ENCODE assay signal across 10 cellular contexts in genomic region chr16:87895641-87896141, GRCh38. TPM values are rescaled to one million over a fixed set of nuclear protein-coding genes. Genes with fewer than 3 reads are reported as not detected.
DNase-seq lines count a peak whose midpoint lies in the region; ATAC-seq and TF ChIP-seq lines count a peak whose summit lies in the region.
"Had no signal": no experiment of that assay in that cellular context is flagged by ENCODE, and none has a peak within 500 bp of the region (broad histone marks: within the 10 kb centered on the region; RNA-seq: fewer than 3 reads in every experiment).

No MANE protein-coding gene starts in this region.

- H3K36me3 Mint-ChIP-seq in naive B cell, result no peaks in the 10 kb centered on the region

- H3K4me3 ChIP-seq in AG10803 (ENCODE audit: low read length) (no peak overlapping the region), thymus (ENCODE audit: low read length) (no peak overlapping the region)
- H3K4me3 ChIP-seq: adrenal gland had no signal

- H3K9me3 ChIP-seq in thymus (ENCODE audit: control insufficient read depth), result no peaks in the 10 kb centered on the region
- H3K9me3 ChIP-seq: adrenal gland had no signal

- no peaks in the 10 kb centered on the region for H3K36me3 ChIP-seq in thymus (ENCODE audit: control insufficient read depth, insufficient read depth)
- H3K36me3 ChIP-seq: adrenal gland had no signal

- peak overlapping the region; percentile 55 for H3K27ac ChIP-seq in thymus (ENCODE audit: low read depth)
- H3K27ac ChIP-seq: adrenal gland, C4-2B had no signal

- peak; percentile 73 for ATAC-seq in GM21528 (IDR thresholded peaks at IDR 0.05; ENCODE audit: low FRiP score, unreplicated experiment)
- ATAC-seq in naive B cell (ENCODE audit: low read depth in 2 of 2), result peak; percentile 42 to 49
- no peak for ATAC-seq in HG03025 (IDR thresholded peaks at IDR 0.05; ENCODE audit: low FRiP score, unreplicated experiment)

- peaks cover 31% of the 10 kb centered on the region for H3K4me1 ChIP-seq in thymus (ENCODE audit: control insufficient read depth, insufficient read depth, low read length)

- peak; percentile 88 for DNase-seq in AG10803 (ENCODE audit: low read depth)
- peak; percentile 42 to 51 for DNase-seq in NOMO-1 (lab: John Stamatoyannopoulos, UW; ENCODE audit: unreplicated experiment in 2 of 2)
- DNase-seq in activated effector memory CD4-positive, alpha-beta T cell treated with Interleukin-2 at 50 U/mL for 16 hours, result peak; percentile 61
- DNase-seq in naive B cell, result no peak
- DNase-seq in SHP77 treated with DMSO at 0.1 percent for 48 hours (lab: John Stamatoyannopoulos, UW), result no peak

- H3K27ac Mint-ChIP-seq in naive B cell, result peak overlapping the region in 2 of 6 donors; percentile 6 to 90

- H3K27me3 Mint-ChIP-seq in naive B cell, result peaks cover 8 to 18% (median 16%) of the 10 kb centered on the region in 3 donors

- WGBS in thymus, result 4% methylated on average over 10 of the region's 10 CpGs

- no peak for TF ChIP-seq CTCF in AG10803 (conservative IDR thresholded peaks at IDR 0.05; ENCODE audit: low read length)

- H3K27me3 ChIP-seq in thymus (ENCODE audit: control insufficient read depth, insufficient read depth), result no peaks in the 10 kb centered on the region
- H3K27me3 ChIP-seq: adrenal gland had no signal

- no peaks in the 10 kb centered on the region for H3K9me3 Mint-ChIP-seq in naive B cell

- peaks cover 5 to 18% (median 9%) of the 10 kb centered on the region in 3 donors for H3K4me1 Mint-ChIP-seq in naive B cell

- H3K4me3 Mint-ChIP-seq in naive B cell, result peak overlapping the region in 1 of 8 donors; percentile 42

RNA-seq across cellular contexts. Expression of gene SLC7A5, which starts 26.4 kb away (rescaled TPM):
- polyA plus RNA-seq in naive B cell (ENCODE audit: low read depth in 6 of 6) (1 to 10 TPM in 4 of 6 donors, under 1 TPM in 2; 0.56 to 2.2 (median 1.7) TPM), thymus (6.6 TPM)

RNA-seq across cellular contexts. Expression of gene CA5A, which starts 40.6 kb away (rescaled TPM):
- not detected for polyA plus RNA-seq in naive B cell (ENCODE audit: low read depth in 6 of 6)
- polyA plus RNA-seq in thymus, result 0.05 TPM
- polyA plus RNA-seq: adrenal gland had no signal

RNA-seq across cellular contexts. Expression of gene BANP, which starts 55.5 kb away (rescaled TPM):
- polyA plus RNA-seq in naive B cell (ENCODE audit: low read depth in 6 of 6) (10 to 100 TPM; 24.3 to 40.1 (median 28.5) TPM), thymus (27.0 TPM)

Comparison
In these comparisons a context has a peak if more than half of its experiments do, and no peak if none do; other contexts are left out.
1. DNase-seq: peak in AG10803 (single experiment), NOMO-1 (2 of 2) and activated effector memory CD4-positive, alpha-beta T cell treated with Interleukin-2 at 50 U/mL for 16 hours (single experiment); none in naive B cell (single experiment) and SHP77 treated with DMSO at 0.1 percent for 48 hours (single experiment).